Comparison of ENCODE assay signal across 17 cellular contexts in genomic region chr1:175873290-175873689, GRCh38.
DNase-seq lines count a peak whose midpoint lies in the region; ATAC-seq and TF ChIP-seq lines count a peak whose summit lies in the region.
"Had no signal": no experiment of that assay in that cellular context is flagged by ENCODE, and none has a peak within 500 bp of the region (broad histone marks: within the 10 kb centered on the region; RNA-seq: fewer than 3 reads in every experiment).

No MANE protein-coding gene starts in this region.

- H3K4me3 ChIP-seq in uterus (no peak overlapping the region), heart left ventricle (no peak overlapping the region)
- H3K4me3 ChIP-seq: BLaER1, esophagus squamous epithelium, lung, SJSA1, testis had no signal

- TF ChIP-seq POLR2A in uterus (IDR thresholded peaks at IDR 0.05) (no peak), heart left ventricle (IDR thresholded peaks at IDR 0.05) (no peak)

- WGBS in heart left ventricle, 4 donors: 69 to 86% (median 84%) methylated on average over 3 of the region's 3 CpGs

- H3K4me1 ChIP-seq in uterus (no peaks in the 10 kb centered on the region), heart left ventricle (peaks cover 0 to 5% (median 0%) of the 10 kb centered on the region in 12 donors)
- H3K4me1 ChIP-seq: esophagus squamous epithelium, SJSA1, testis had no signal

- H3K27ac ChIP-seq in uterus: no peak overlapping the region
- no peak overlapping the region for H3K27ac ChIP-seq in heart left ventricle
- H3K27ac ChIP-seq: BLaER1, esophagus squamous epithelium, KMS-11, SJSA1, testis, VCaP had no signal

- H3K9me3 ChIP-seq in uterus (no peaks in the 10 kb centered on the region), heart left ventricle (no peaks in the 10 kb centered on the region)
- H3K9me3 ChIP-seq: BLaER1, esophagus squamous epithelium, SJSA1, testis had no signal

- no peak for DNase-seq in SKM-1 (lab: John Stamatoyannopoulos, UW; ENCODE audit: unreplicated experiment)
- DNase-seq in uterus: no peak
- DNase-seq in activated naive CD4-positive, alpha-beta T cell treated with anti-CD3 and anti-CD28 coated beads, Interleukin-2, amount 50 U/mL, for 16 hours: no peak
- no peak for DNase-seq in heart left ventricle
- DNase-seq: esophagus squamous epithelium; NCI-H2029; NK-92 treated with Interleukin-12 subunit alpha and Interleukin-12 subunit beta, amount 100 ng/mL, for 24 hours; testis had no signal

- no peaks in the 10 kb centered on the region for H3K36me3 ChIP-seq in uterus
- H3K36me3 ChIP-seq in heart left ventricle: no peaks in the 10 kb centered on the region
- H3K36me3 ChIP-seq: BLaER1, esophagus squamous epithelium, SJSA1 had no signal

- intact Hi-C loops in uterus (cut with DNase I; ENCODE audit: low total_unique reads): no loop called here
- intact Hi-C loops in heart left ventricle (cut with DNase I): loop anchor here in 1 of 10 donors (10.0 kb wide), 1 partner anchor 498 kb away; no protein-coding TSS in a partner anchor

- peak; percentile 87 for ATAC-seq in GM18870 (IDR thresholded peaks at IDR 0.05; ENCODE audit: unreplicated experiment)
- peak; percentile 75 for ATAC-seq in GM21447 (IDR thresholded peaks at IDR 0.05; ENCODE audit: unreplicated experiment)
- ATAC-seq in HG02981 (IDR thresholded peaks at IDR 0.05; ENCODE audit: unreplicated experiment): peak; percentile 77
- ATAC-seq in HG03571 (IDR thresholded peaks at IDR 0.05; ENCODE audit: unreplicated experiment): peak; percentile 59
- ATAC-seq in heart left ventricle: no peak

- H3K27me3 ChIP-seq in uterus (no peaks in the 10 kb centered on the region), heart left ventricle (no peaks in the 10 kb centered on the region)
- H3K27me3 ChIP-seq: BLaER1, esophagus squamous epithelium, testis had no signal

- TF ChIP-seq CTCF in uterus (IDR thresholded peaks at IDR 0.05): no peak
- TF ChIP-seq CTCF in heart left ventricle (IDR thresholded peaks at IDR 0.05): no peak

Comparison
In these comparisons a context has a peak if more than half of its experiments do, and no peak if none do; other contexts are left out.
1. ATAC-seq: peak in GM18870 (single experiment), GM21447 (single experiment), HG02981 (single experiment) and HG03571 (single experiment); none in heart left ventricle (0 of 4).